Comparison of ENCODE assay signal across 1 cellular context in genomic region chr3:49673131-49673714, GRCh38.
TF ChIP-seq lines count a peak whose summit lies in the region.

No MANE protein-coding gene starts in this region.

TF ChIP-seq in HepG2, 621 proteins besides CTCF, POLR2A, EP300 and RAD21 (continues in another document):
- TF ChIP-seq CREM (IDR thresholded peaks at IDR 0.05) (no peak), CREM (CRISPR knock-in tag; IDR thresholded peaks at IDR 0.05) (no peak), MXD4 (CRISPR knock-in tag; IDR thresholded peaks at IDR 0.05) (peak; percentile 20; the same call in 1 of the 2 replicates), SNAPC4 (CRISPR knock-in tag; IDR thresholded peaks at IDR 0.05) (peak; percentile 41; the same call in 1 of the 2 replicates), ZNF770 (CRISPR knock-in tag; IDR thresholded peaks at IDR 0.05) (peak; percentile 38; the same call in 1 of the 2 replicates), USF2 (IDR thresholded peaks at IDR 0.05; ENCODE audit: low read depth, low read length) (no peak), USF2 (CRISPR knock-in tag; IDR thresholded peaks at IDR 0.05; ENCODE audit: borderline replicate concordance) (0 out of 2 replicates have a peak, but pooled peaks have one; percentile 6), PHF21A (CRISPR knock-in tag; IDR thresholded peaks at IDR 0.05) (no peak), ZNF616 (CRISPR knock-in tag; IDR thresholded peaks at IDR 0.05; ENCODE audit: low read depth) (0 out of 2 replicates have a peak, but pooled peaks have one; percentile 16), CENPT (CRISPR knock-in tag; IDR thresholded peaks at IDR 0.05; ENCODE audit: low read depth) (peak; percentile 25; the same call in 1 of the 2 replicates), ZFY (CRISPR knock-in tag; IDR thresholded peaks at IDR 0.05) (peak; percentile 78), GATA4 (IDR thresholded peaks at IDR 0.05; ENCODE audit: borderline replicate concordance, low read depth) (0 out of 2 replicates have a peak, but pooled peaks have one; percentile 6), ELF1 (CRISPR knock-in tag; IDR thresholded peaks at IDR 0.05) (0 out of 2 replicates have a peak, but pooled peaks have one; percentile 25), CAMTA2 (CRISPR knock-in tag; IDR thresholded peaks at IDR 0.05; ENCODE audit: borderline replicate concordance) (peak; percentile 29; the same call in 1 of the 2 replicates), ETV6 (CRISPR knock-in tag; conservative IDR thresholded peaks at IDR 0.05) (no peak), BHLHE40 (IDR thresholded peaks at IDR 0.05; ENCODE audit: low read length) (no peak), POLR2AphosphoS5 (IDR thresholded peaks at IDR 0.05; ENCODE audit: low read depth, low read length) (peak; percentile 10; the same call in 1 of the 2 replicates), ZBTB14 (CRISPR knock-in tag; IDR thresholded peaks at IDR 0.05) (0 out of 2 replicates have a peak, but pooled peaks have one; percentile 49), NFKBIZ (CRISPR knock-in tag; IDR thresholded peaks at IDR 0.05) (0 out of 2 replicates have a peak, but pooled peaks have one; percentile 17), ZNF557 (CRISPR knock-in tag; IDR thresholded peaks at IDR 0.05) (no peak), ZNF362 (CRISPR knock-in tag; IDR thresholded peaks at IDR 0.05; ENCODE audit: borderline replicate concordance) (no peak), MAZ (IDR thresholded peaks at IDR 0.05; ENCODE audit: borderline replicate concordance, low read depth, low read length) (no peak), MAZ (CRISPR knock-in tag; IDR thresholded peaks at IDR 0.05; ENCODE audit: low read depth) (0 out of 2 replicates have a peak, but pooled peaks have one; percentile 5), ZNF605 (CRISPR knock-in tag; IDR thresholded peaks at IDR 0.05) (peak; percentile 90), ATAD3A (CRISPR knock-in tag; IDR thresholded peaks at IDR 0.05) (no peak), SIX1 (CRISPR knock-in tag; IDR thresholded peaks at IDR 0.05; ENCODE audit: borderline replicate concordance) (0 out of 2 replicates have a peak, but pooled peaks have one; percentile 25), PBX2 (CRISPR knock-in tag; IDR thresholded peaks at IDR 0.05) (no peak), SAFB2 (CRISPR knock-in tag; IDR thresholded peaks at IDR 0.05; ENCODE audit: borderline replicate concordance, low read depth) (0 out of 2 replicates have a peak, but pooled peaks have one; percentile 20), ZNF264 (CRISPR knock-in tag; IDR thresholded peaks at IDR 0.05) (0 out of 2 replicates have a peak, but pooled peaks have one; percentile 13), ZNF256 (CRISPR knock-in tag; conservative IDR thresholded peaks at IDR 0.05) (0 out of 2 replicates have a peak, but pooled peaks have one; percentile 5), ZNF451 (CRISPR knock-in tag; IDR thresholded peaks at IDR 0.05) (0 out of 2 replicates have a peak, but pooled peaks have one; percentile 5), HOXA5 (CRISPR knock-in tag; IDR thresholded peaks at IDR 0.05) (peak; percentile 75), TCF12 (IDR thresholded peaks at IDR 0.05) (no peak), TCF12 (CRISPR knock-in tag; IDR thresholded peaks at IDR 0.05) (no peak; the same call in 1 of the 2 replicates), PHF8 (CRISPR knock-in tag; IDR thresholded peaks at IDR 0.05) (0 out of 2 replicates have a peak, but pooled peaks have one; percentile 39), ZHX1 (CRISPR knock-in tag; IDR thresholded peaks at IDR 0.05; ENCODE audit: low read depth) (0 out of 2 replicates have a peak, but pooled peaks have one; percentile 10), SMAD3 (CRISPR knock-in tag; IDR thresholded peaks at IDR 0.05) (peak; percentile 42; the same call in 1 of the 2 replicates), ZNF160 (CRISPR knock-in tag; IDR thresholded peaks at IDR 0.05) (0 out of 2 replicates have a peak, but pooled peaks have one; percentile 23), ZNF350 (CRISPR knock-in tag; IDR thresholded peaks at IDR 0.05; ENCODE audit: borderline replicate concordance, low read depth) (peak; percentile 21; the same call in 1 of the 2 replicates), TOE1 (CRISPR knock-in tag; IDR thresholded peaks at IDR 0.05) (peak; percentile 24; the same call in 1 of the 2 replicates), ZBTB49 (CRISPR knock-in tag; IDR thresholded peaks at IDR 0.05; ENCODE audit: borderline replicate concordance) (no peak), HDAC2 (CRISPR knock-in tag; IDR thresholded peaks at IDR 0.05) (0 out of 2 replicates have a peak, but pooled peaks have one; percentile 16), ZBTB7A (CRISPR knock-in tag; IDR thresholded peaks at IDR 0.05) (no peak)
